In the genomic region with DNA sequence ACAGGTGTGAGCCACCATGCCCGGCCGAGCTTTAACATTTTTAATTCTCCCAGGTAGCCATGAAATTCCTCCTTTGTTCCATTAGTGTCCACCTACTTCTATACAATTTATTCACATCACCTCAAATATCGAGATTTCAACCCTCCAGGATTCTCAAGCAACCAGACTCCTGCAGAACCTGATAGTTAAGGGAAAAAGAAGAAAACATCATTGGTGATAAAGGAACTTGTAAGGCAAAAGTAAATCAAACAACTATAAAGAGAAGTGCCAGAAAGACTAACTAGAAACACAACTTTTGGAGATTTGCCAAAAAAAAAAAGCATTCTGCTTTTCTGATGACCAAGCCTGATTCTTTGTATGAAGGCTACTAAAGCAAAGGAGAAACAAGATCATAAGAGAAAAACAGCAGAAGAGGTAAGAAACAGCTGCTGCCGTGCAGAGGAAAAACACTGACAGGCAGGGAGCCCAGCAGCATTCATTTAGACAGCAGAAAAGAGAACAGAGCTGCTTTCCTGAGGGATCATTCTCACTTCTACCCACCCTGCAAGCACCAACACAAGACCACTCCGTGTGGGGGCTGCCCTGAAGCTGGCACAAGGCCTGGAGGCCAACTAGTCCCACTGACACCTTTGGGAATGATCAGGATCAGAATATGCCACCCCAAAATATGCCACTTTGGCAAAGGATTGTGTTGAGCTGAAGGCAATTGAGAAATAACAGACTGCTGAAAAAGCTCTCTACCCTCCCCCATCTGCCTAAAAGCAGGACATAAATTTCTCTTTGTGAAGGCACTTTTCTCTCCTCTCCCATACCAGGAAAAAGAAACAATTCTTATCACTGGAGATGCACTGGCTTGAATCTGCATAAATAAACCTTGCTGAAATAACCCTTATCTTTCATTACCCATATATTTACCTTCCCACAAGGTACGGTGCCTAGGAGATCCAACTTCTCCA, we compare ENCODE assay signal across 10 cellular contexts.
DNase-seq lines count a peak whose midpoint lies in the region; ATAC-seq and TF ChIP-seq lines count a peak whose summit lies in the region.
"Had no signal": no experiment of that assay in that cellular context is flagged by ENCODE, and none has a peak within 500 bp of the region (broad histone marks: within the 10 kb centered on the region; RNA-seq: fewer than 3 reads in every experiment).

No MANE protein-coding gene starts in this region.

- no peak for TF ChIP-seq EP300 in ovary (IDR thresholded peaks at IDR 0.05)

- no peak for ATAC-seq in natural killer cell treated with Interleukin-12 subunit alpha and Interleukin-12 subunit beta and Interleukin-15 and Interleukin-18, amount 100 ng/mL, for 72 hours

- H3K27me3 ChIP-seq in Peyer's patch, result no peaks in the 10 kb centered on the region
- no peaks in the 10 kb centered on the region for H3K27me3 ChIP-seq in ovary

- peak overlapping the region; percentile 40 to 72 (median 52) for H3K27ac ChIP-seq in Peyer's patch
- peak overlapping the region; percentile 75 to 91 for H3K27ac ChIP-seq in ovary
- H3K27ac ChIP-seq: HL-60 had no signal

- no peaks in the 10 kb centered on the region for H3K36me3 ChIP-seq in Peyer's patch
- no peaks in the 10 kb centered on the region for H3K36me3 ChIP-seq in ovary

- H3K4me1 ChIP-seq in Peyer's patch (peaks cover 0 to 12% (median 0%) of the 10 kb centered on the region in 4 donors), ovary (ENCODE audit: insufficient read depth) (peaks cover 29% of the 10 kb centered on the region)

- TF ChIP-seq CTCF in Peyer's patch (IDR thresholded peaks at IDR 0.05) (no peak), fibroblast of villous mesenchyme (IDR thresholded peaks at IDR 0.05; ENCODE audit: insufficient read depth, low read depth, low read length) (no peak), ovary (IDR thresholded peaks at IDR 0.05) (no peak), progenitor cell of endocrine pancreas (IDR thresholded peaks at IDR 0.05; ENCODE audit: unreplicated experiment) (no peak)

- no peak overlapping the region for H3K4me3 Mint-ChIP-seq in progenitor cell of endocrine pancreas (ENCODE audit: low read depth)
- H3K4me3 Mint-ChIP-seq in natural killer cell treated with Interleukin-12 subunit alpha and Interleukin-12 subunit beta and Interleukin-15 and Interleukin-18, amount 100 ng/mL, for 72 hours, result no peak overlapping the region

- H3K9me3 ChIP-seq in Peyer's patch, result no peaks in the 10 kb centered on the region
- H3K9me3 ChIP-seq in ovary, result no peaks in the 10 kb centered on the region

- intact Hi-C loops in ovary (cut with DNase I), result loop anchor here in 1 of 4 donors (5.0 kb wide), 1 partner anchor 98 kb away; the partner anchor contains the start of gene GRAMD2B

- H3K27ac Mint-ChIP-seq in progenitor cell of endocrine pancreas, result no peak overlapping the region
- H3K27ac Mint-ChIP-seq in natural killer cell treated with Interleukin-12 subunit alpha and Interleukin-12 subunit beta and Interleukin-15 and Interleukin-18, amount 100 ng/mL, for 72 hours, result no peak overlapping the region

- H3K36me3 Mint-ChIP-seq in progenitor cell of endocrine pancreas (ENCODE audit: insufficient read depth), result no peaks in the 10 kb centered on the region
- H3K36me3 Mint-ChIP-seq in natural killer cell treated with Interleukin-12 subunit alpha and Interleukin-12 subunit beta and Interleukin-15 and Interleukin-18, amount 100 ng/mL, for 72 hours, result no peaks in the 10 kb centered on the region

- TF ChIP-seq POLR2A in Peyer's patch (IDR thresholded peaks at IDR 0.05) (no peak), ovary (IDR thresholded peaks at IDR 0.05) (peak; percentile 13)

- H3K27me3 Mint-ChIP-seq in progenitor cell of endocrine pancreas, result no peaks in the 10 kb centered on the region
- peaks cover 0 to 7% of the 10 kb centered on the region in 2 donors for H3K27me3 Mint-ChIP-seq in natural killer cell treated with Interleukin-12 subunit alpha and Interleukin-12 subunit beta and Interleukin-15 and Interleukin-18, amount 100 ng/mL, for 72 hours

- no peaks in the 10 kb centered on the region for H3K9me3 Mint-ChIP-seq in progenitor cell of endocrine pancreas (ENCODE audit: low read depth)
- no peaks in the 10 kb centered on the region for H3K9me3 Mint-ChIP-seq in natural killer cell treated with Interleukin-12 subunit alpha and Interleukin-12 subunit beta and Interleukin-15 and Interleukin-18, amount 100 ng/mL, for 72 hours

- H3K4me1 Mint-ChIP-seq in progenitor cell of endocrine pancreas (ENCODE audit: low read depth), result peaks cover 23% of the 10 kb centered on the region
- H3K4me1 Mint-ChIP-seq in natural killer cell treated with Interleukin-12 subunit alpha and Interleukin-12 subunit beta and Interleukin-15 and Interleukin-18, amount 100 ng/mL, for 72 hours (ENCODE audit: low read depth in 2 of 2), result no peaks in the 10 kb centered on the region

- 7 to 18% (median 10%) methylated on average over 6 of the region's 6 CpGs for WGBS in ovary, 3 donors

- no peak overlapping the region for H3K4me3 ChIP-seq in Peyer's patch
- no peak overlapping the region for H3K4me3 ChIP-seq in fibroblast of villous mesenchyme (ENCODE audit: low read depth, low read length)
- H3K4me3 ChIP-seq in ovary, result no peak overlapping the region

- DNase-seq in AG20443 (ENCODE audit: low spot score) (peak; percentile 29), Peyer's patch (no peak), fibroblast of villous mesenchyme (ENCODE audit: low read depth) (peak; percentile 71), ovary (peak; percentile 70 to 74 (median 73)), progenitor cell of endocrine pancreas (ENCODE audit: low spot score, unreplicated experiment) (no peak), HuH-7.5 (ENCODE audit: low spot score) (no peak), NCI-H2081 treated with DMSO at 0.1 percent for 48 hours (lab: John Stamatoyannopoulos, UW) (no peak)
- no peak for DNase-seq in natural killer cell treated with Interleukin-12 subunit alpha and Interleukin-12 subunit beta and Interleukin-15 and Interleukin-18, amount 100 ng/mL, for 72 hours (ENCODE audit: low spot score)
- DNase-seq: Calu3 had no signal

Comparison
In these comparisons a context has a peak if more than half of its experiments do, and no peak if none do; other contexts are left out.
1. DNase-seq: peak in AG20443 (single experiment), fibroblast of villous mesenchyme (single experiment) and ovary (5 of 5); none in Peyer's patch (0 of 3), progenitor cell of endocrine pancreas (single experiment), HuH-7.5 (single experiment), natural killer cell treated with Interleukin-12 subunit alpha and Interleukin-12 subunit beta and Interleukin-15 and Interleukin-18, amount 100 ng/mL, for 72 hours (single experiment) and NCI-H2081 treated with DMSO at 0.1 percent for 48 hours (single experiment).